In the genomic region with DNA sequence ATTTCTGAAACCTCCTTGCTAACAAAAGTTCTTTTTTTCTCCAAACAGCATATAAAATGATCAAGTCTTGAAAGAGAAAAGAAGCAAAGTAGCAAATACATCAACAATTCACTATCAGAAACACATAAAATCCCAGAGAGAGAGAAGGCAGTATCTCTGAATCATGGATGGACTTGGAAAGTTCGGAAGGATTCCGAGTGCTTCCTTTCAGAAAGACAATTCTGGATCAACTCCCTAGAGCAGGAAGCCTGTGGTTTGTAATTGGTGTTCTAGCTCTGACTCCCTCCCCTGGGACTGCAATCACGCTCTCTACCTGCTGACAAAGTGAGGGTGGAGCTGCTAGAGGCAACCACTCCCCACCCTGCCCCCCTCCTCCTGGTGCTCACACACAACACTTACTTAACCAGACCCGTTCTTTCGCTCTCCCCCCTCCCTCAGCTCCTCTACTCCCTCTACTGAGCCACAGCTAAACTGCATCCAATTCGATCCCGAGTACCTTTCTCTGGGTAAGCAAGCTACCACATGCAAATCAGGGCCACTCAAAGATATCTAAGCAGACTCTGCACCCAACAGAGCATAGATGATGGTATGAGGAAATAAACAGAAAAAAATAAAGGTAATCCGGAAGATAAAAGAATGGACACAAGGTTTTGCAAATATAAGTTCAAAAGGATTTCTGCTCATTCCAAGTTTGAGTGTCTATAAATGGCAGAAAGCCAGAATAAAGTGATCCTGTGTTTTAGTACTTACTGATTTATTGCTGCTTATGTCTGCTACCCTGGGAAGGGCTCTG, we compare ENCODE assay signal across 8 cellular contexts. TPM values are rescaled to one million over a fixed set of nuclear protein-coding genes. Genes with fewer than 3 reads are reported as not detected.
DNase-seq lines count a peak whose midpoint lies in the region; ATAC-seq and TF ChIP-seq lines count a peak whose summit lies in the region.

A gene (minus strand): TSS at position 235 of the 793 bp plus-strand sequence. CDS start 1,957 bp downstream, outside the sequence.

- TF ChIP-seq POLR2A in right lobe of liver (IDR thresholded peaks at IDR 0.05) = peak; percentile 90

- H3K36me3 Mint-ChIP-seq in CD4-positive, CD25-positive, alpha-beta regulatory T cell = no peaks in the 10 kb centered on the region

- 2% methylated on average over 8 of the region's 8 CpGs for WGBS in right lobe of liver (ENCODE audit: insufficient coverage, low coverage, low lambda C conversion rate, missing lambda C conversion rate)

- peak within 1 kb of the TSS; percentile 65 for H3K27ac ChIP-seq in CD4-positive, CD25-positive, alpha-beta regulatory T cell (ENCODE audit: insufficient read depth, low read length, poor library complexity, severe bottlenecking)
- peak within 1 kb of the TSS; percentile 53 for H3K27ac ChIP-seq in duodenal mucosa (ENCODE audit: low read depth, low read length)
- peak within 1 kb of the TSS; percentile 53 to 86 (median 74) for H3K27ac ChIP-seq in right lobe of liver

- H3K9me3 Mint-ChIP-seq in CD4-positive, CD25-positive, alpha-beta regulatory T cell = no peaks in the 10 kb centered on the region

- H3K4me1 ChIP-seq in CD4-positive, CD25-positive, alpha-beta regulatory T cell (ENCODE audit: control insufficient read depth, insufficient read depth, low read length, poor library complexity, severe bottlenecking) = peaks cover 11% of the 10 kb centered on the region
- H3K4me1 ChIP-seq in duodenal mucosa (ENCODE audit: control insufficient read depth in 1 of 2, insufficient read depth in 2 of 2, low read length in 2 of 2) = peaks cover 8 to 14% of the 10 kb centered on the region in 2 donors
- peaks cover 0 to 22% (median 3%) of the 10 kb centered on the region in 4 donors for H3K4me1 ChIP-seq in right lobe of liver

- no peaks in the 10 kb centered on the region for H3K9me3 ChIP-seq in CD4-positive, CD25-positive, alpha-beta regulatory T cell (ENCODE audit: control insufficient read depth in 2 of 2, low read length in 2 of 2)
- no peaks in the 10 kb centered on the region for H3K9me3 ChIP-seq in duodenal mucosa (ENCODE audit: control insufficient read depth in 1 of 2, low read length in 2 of 2)
- no peaks in the 10 kb centered on the region for H3K9me3 ChIP-seq in right lobe of liver

- H3K9ac ChIP-seq in duodenal mucosa (ENCODE audit: low read depth in 1 of 2, low read length in 2 of 2) = peak within 1 kb of the TSS; percentile 53 to 91

- peak; percentile 100 for ATAC-seq in CD4-positive, CD25-positive, alpha-beta regulatory T cell (ENCODE audit: low read depth in 2 of 2)
- ATAC-seq in GM19372 (IDR thresholded peaks at IDR 0.05; ENCODE audit: low read depth, unreplicated experiment) = peak; percentile 92
- peak; percentile 90 for ATAC-seq in HG03520 (IDR thresholded peaks at IDR 0.05; ENCODE audit: unreplicated experiment)
- ATAC-seq in right lobe of liver = peak; percentile 98 to 99 (median 98)

- peaks cover 0 to 23% (median 15%) of the 10 kb centered on the region in 4 donors for H3K4me1 Mint-ChIP-seq in CD4-positive, CD25-positive, alpha-beta regulatory T cell

- H3K27me3 ChIP-seq in CD4-positive, CD25-positive, alpha-beta regulatory T cell (ENCODE audit: control insufficient read depth, insufficient read depth, low read length) = no peaks in the 10 kb centered on the region
- H3K27me3 ChIP-seq in duodenal mucosa (ENCODE audit: control insufficient read depth in 1 of 2, insufficient read depth in 2 of 2, low read length in 2 of 2) (no peaks in the 10 kb centered on the region), right lobe of liver (no peaks in the 10 kb centered on the region)

- H3K27ac Mint-ChIP-seq in CD4-positive, CD25-positive, alpha-beta regulatory T cell = peak within 1 kb of the TSS; percentile 0 to 95 (median 53)

- DNase-seq in CD4-positive, CD25-positive, alpha-beta regulatory T cell = peak; percentile 76 to 96 (median 88)
- DNase-seq in NCI-H524 treated with DMSO at 0.1 percent for 48 hours (lab: John Stamatoyannopoulos, UW) = peak; percentile 88
- DNase-seq in activated CD4-positive, alpha-beta T cell treated with anti-CD3 and anti-CD28 coated beads, Interleukin-2, amount 50 U/mL, for 24 hours (ENCODE audit: low read depth in 1 of 2, low spot score in 1 of 2) = peak; percentile 53 to 84
- DNase-seq in right lobe of liver = peak; percentile 93 to 98 (median 96)
- peak; percentile 70 to 90 for DNase-seq in stimulated activated CD4-positive, alpha-beta T cell treated with anti-CD3 and anti-CD28 coated beads, Interleukin-4, amount 100 ng/mL, for 4 hours

- peak within 1 kb of the TSS; percentile 43 for H3K4me3 ChIP-seq in CD4-positive, CD25-positive, alpha-beta regulatory T cell (ENCODE audit: low read depth, low read length)
- H3K4me3 ChIP-seq in duodenal mucosa (ENCODE audit: low read depth in 1 of 2, low read length in 2 of 2) = peak within 1 kb of the TSS; percentile 69 to 73
- H3K4me3 ChIP-seq in right lobe of liver = peak within 1 kb of the TSS; percentile 30 to 59 (median 43)

- peak; percentile 67 to 88 (median 68) for TF ChIP-seq CTCF in right lobe of liver (IDR thresholded peaks at IDR 0.05)

- no peaks in the 10 kb centered on the region for H3K27me3 Mint-ChIP-seq in CD4-positive, CD25-positive, alpha-beta regulatory T cell

- intact Hi-C loops in right lobe of liver (cut with DNase I) = no loop called here

- H3K36me3 ChIP-seq in CD4-positive, CD25-positive, alpha-beta regulatory T cell (ENCODE audit: control insufficient read depth, insufficient read depth, low read length) = no peaks in the 10 kb centered on the region
- H3K36me3 ChIP-seq in duodenal mucosa (ENCODE audit: control insufficient read depth in 1 of 2, insufficient read depth in 2 of 2, low read length in 2 of 2) (no peaks in the 10 kb centered on the region), right lobe of liver (no peaks in the 10 kb centered on the region)

- H3K4me3 Mint-ChIP-seq in CD4-positive, CD25-positive, alpha-beta regulatory T cell = peak within 1 kb of the TSS in 1 of 4 donors; percentile 2

RNA-seq across cellular contexts. Expression of the gene that starts here (rescaled TPM):
- 3.3 TPM for total RNA-seq in CD4-positive, CD25-positive, alpha-beta regulatory T cell
- under 1 TPM in 3 of 4 donors, not detected in 1; 0.23 to 0.90 (median 0.65) TPM for polyA plus RNA-seq in CD4-positive, CD25-positive, alpha-beta regulatory T cell
- 10 to 100 TPM in 2 of 6 experiments, 1 to 10 TPM in 4; 1.7 to 11.5 (median 6.0) TPM for total RNA-seq in right lobe of liver

Comparison
In these comparisons a context has a peak if more than half of its experiments do, and no peak if none do; other contexts are left out.
1. Peak in every context shown above with its lines: DNase-seq, ATAC-seq, H3K4me3 ChIP-seq and H3K27ac ChIP-seq.